ENCODE assay signal across 8 cellular contexts in genomic region chr15:72476330-72476729, GRCh38. TPM values are rescaled to one million over a fixed set of nuclear protein-coding genes. Genes with fewer than 3 reads are reported as not detected.
DNase-seq lines count a peak whose midpoint lies in the region; ATAC-seq and TF ChIP-seq lines count a peak whose summit lies in the region.
"Not testable (repeated sequence)": the region's sequence is repeated elsewhere in the genome, so short reads cannot be mapped to it uniquely, and the experiment has no call there.

No MANE protein-coding gene starts in this region.

- H3K36me3 Mint-ChIP-seq in activated T-helper 2 cell treated with anti-CD3 and anti-CD28 coated beads, Interferon-gamma antibody, Interleukin-2, Interleukin-4, amounts not matched to agents 10 μg/mL and 5 μg/mL and 100 μg/mL, durations not matched to agents 14 hours and 24 hours and 36 hours (ENCODE audit: low read depth), result peaks cover 52% of the 10 kb centered on the region
- H3K36me3 Mint-ChIP-seq in dendritic cell treated with granulocyte-macrophage colony-stimulating factor and Interleukin-4, amounts not matched to agents 40 ng/mL and 50 ng/mL, for 4 days (ENCODE audit: low read depth), result peaks cover 79% of the 10 kb centered on the region
- H3K36me3 Mint-ChIP-seq in nephron (ENCODE audit: low read depth), result peaks cover 51% of the 10 kb centered on the region
- peaks cover 20 to 35% of the 10 kb centered on the region in 2 donors for H3K36me3 Mint-ChIP-seq in stimulated activated naive B cell treated with anti-CD40 and anti-IgM and Interleukin-4, amounts not matched to agents 10 μg/mL and 1 μg/mL and 100 μg/mL, for 72 hours

- H3K27ac Mint-ChIP-seq in activated T-helper 2 cell treated with anti-CD3 and anti-CD28 coated beads, Interferon-gamma antibody, Interleukin-2, Interleukin-4, amounts not matched to agents 10 μg/mL and 5 μg/mL and 100 μg/mL, durations not matched to agents 14 hours and 24 hours and 36 hours, result peak overlapping the region; percentile 33
- H3K27ac Mint-ChIP-seq in dendritic cell treated with granulocyte-macrophage colony-stimulating factor and Interleukin-4, amounts not matched to agents 40 ng/mL and 50 ng/mL, for 4 days, result peak overlapping the region; percentile 99
- peak overlapping the region; percentile 69 to 85 (median 79) for H3K27ac Mint-ChIP-seq in nephron
- H3K27ac Mint-ChIP-seq in stimulated activated naive B cell treated with anti-CD40 and anti-IgM and Interleukin-4, amounts not matched to agents 10 μg/mL and 1 μg/mL and 100 μg/mL, for 72 hours, result peak overlapping the region; percentile 25

- H3K27me3 ChIP-seq in SJSA1 (replicated peaks); right atrium auricular region: not testable (repeated sequence)

- not testable (repeated sequence) for H3K27me3 Mint-ChIP-seq in activated T-helper 2 cell treated with anti-CD3 and anti-CD28 coated beads, Interferon-gamma antibody, Interleukin-2, Interleukin-4, amounts not matched to agents 10 μg/mL and 5 μg/mL and 100 μg/mL, durations not matched to agents 14 hours and 24 hours and 36 hours (ENCODE audit: low read depth); dendritic cell treated with granulocyte-macrophage colony-stimulating factor and Interleukin-4, amounts not matched to agents 40 ng/mL and 50 ng/mL, for 4 days; nephron (ENCODE audit: low read depth); stimulated activated naive B cell treated with anti-CD40 and anti-IgM and Interleukin-4, amounts not matched to agents 10 μg/mL and 1 μg/mL and 100 μg/mL, for 72 hours

- H3K9me3 Mint-ChIP-seq in activated T-helper 2 cell treated with anti-CD3 and anti-CD28 coated beads, Interferon-gamma antibody, Interleukin-2, Interleukin-4, amounts not matched to agents 10 μg/mL and 5 μg/mL and 100 μg/mL, durations not matched to agents 14 hours and 24 hours and 36 hours; dendritic cell treated with granulocyte-macrophage colony-stimulating factor and Interleukin-4, amounts not matched to agents 40 ng/mL and 50 ng/mL, for 4 days; nephron; stimulated activated naive B cell treated with anti-CD40 and anti-IgM and Interleukin-4, amounts not matched to agents 10 μg/mL and 1 μg/mL and 100 μg/mL, for 72 hours: not testable (repeated sequence)

- H3K9me3 ChIP-seq in SJSA1 (replicated peaks); right atrium auricular region: not testable (repeated sequence)

- ATAC-seq in stimulated activated naive B cell treated with anti-CD40 and anti-IgM and Interleukin-4, amounts not matched to agents 10 μg/mL and 1 μg/mL and 100 μg/mL, for 72 hours (replicated peaks), result not testable (repeated sequence)

- peaks cover 58% of the 10 kb centered on the region for H3K36me3 ChIP-seq in SJSA1
- H3K36me3 ChIP-seq in right atrium auricular region, result not testable (repeated sequence)

- not testable (repeated sequence) for DNase-seq in AG10803 (ENCODE audit: low read depth); HFF-Myc (ENCODE audit: extremely low read depth, low read depth); SJSA1 (ENCODE audit: low read depth in 1 of 2, low spot score in 2 of 2); activated T-helper 2 cell treated with anti-CD3 and anti-CD28 coated beads, Interferon-gamma antibody, Interleukin-2, Interleukin-4, amounts not matched to agents 10 μg/mL and 5 μg/mL and 100 μg/mL, durations not matched to agents 14 hours and 24 hours and 36 hours (ENCODE audit: low spot score); right atrium auricular region (ENCODE audit: low spot score); stimulated activated naive B cell treated with anti-CD40 and anti-IgM and Interleukin-4, amounts not matched to agents 10 μg/mL and 1 μg/mL and 100 μg/mL, for 72 hours

- H3K27ac ChIP-seq in SJSA1, result not testable (repeated sequence)
- peak overlapping the region in 1 of 2 donors; percentile 99 for H3K27ac ChIP-seq in right atrium auricular region

- peak overlapping the region; percentile 90 for H3K4me3 ChIP-seq in AG10803 (ENCODE audit: low read length)
- peak overlapping the region; percentile 53 for H3K4me3 ChIP-seq in HFF-Myc (replicated peaks; ENCODE audit: low read depth, low read length)
- H3K4me3 ChIP-seq in SJSA1, result peak overlapping the region; percentile 84
- peak overlapping the region; percentile 88 to 90 for H3K4me3 ChIP-seq in right atrium auricular region

- TF ChIP-seq CTCF in AG10803 (conservative IDR thresholded peaks at IDR 0.05; ENCODE audit: low read length); HFF-Myc (IDR thresholded peaks at IDR 0.05; ENCODE audit: low read depth, low read length, missing control alignments); right atrium auricular region (IDR thresholded peaks at IDR 0.05); nephron (IDR thresholded peaks at IDR 0.05; ENCODE audit: unreplicated experiment in 3 of 3): not testable (repeated sequence)

- H3K4me1 ChIP-seq in SJSA1 (replicated peaks), result peaks cover 13% of the 10 kb centered on the region
- peaks cover 0 to 53% of the 10 kb centered on the region in 2 donors for H3K4me1 ChIP-seq in right atrium auricular region

- intact Hi-C loops in activated T-helper 2 cell treated with anti-CD3 and anti-CD28 coated beads, Interferon-gamma antibody, Interleukin-2, Interleukin-4, amounts not matched to agents 10 μg/mL and 5 μg/mL and 100 μg/mL, durations not matched to agents 14 hours and 24 hours and 36 hours (cut with micrococcal nuclease), result not testable (repeated sequence)
- intact Hi-C loops in dendritic cell treated with granulocyte-macrophage colony-stimulating factor and Interleukin-4, amounts not matched to agents 40 ng/mL and 50 ng/mL, for 4 days (cut with micrococcal nuclease), result loop anchor here (10.0 kb wide), 2 partner anchors 88 to 242 kb away; partner anchors contain the start of gene PKM

- H3K4me3 Mint-ChIP-seq in activated T-helper 2 cell treated with anti-CD3 and anti-CD28 coated beads, Interferon-gamma antibody, Interleukin-2, Interleukin-4, amounts not matched to agents 10 μg/mL and 5 μg/mL and 100 μg/mL, durations not matched to agents 14 hours and 24 hours and 36 hours (ENCODE audit: low read depth), result peak overlapping the region; percentile 95
- H3K4me3 Mint-ChIP-seq in dendritic cell treated with granulocyte-macrophage colony-stimulating factor and Interleukin-4, amounts not matched to agents 40 ng/mL and 50 ng/mL, for 4 days, result peak overlapping the region; percentile 71
- peak overlapping the region; percentile 80 to 89 (median 80) for H3K4me3 Mint-ChIP-seq in nephron
- peak overlapping the region; percentile 59 to 60 for H3K4me3 Mint-ChIP-seq in stimulated activated naive B cell treated with anti-CD40 and anti-IgM and Interleukin-4, amounts not matched to agents 10 μg/mL and 1 μg/mL and 100 μg/mL, for 72 hours

- H3K4me1 Mint-ChIP-seq in activated T-helper 2 cell treated with anti-CD3 and anti-CD28 coated beads, Interferon-gamma antibody, Interleukin-2, Interleukin-4, amounts not matched to agents 10 μg/mL and 5 μg/mL and 100 μg/mL, durations not matched to agents 14 hours and 24 hours and 36 hours (ENCODE audit: low read depth), result peaks cover 40% of the 10 kb centered on the region
- peaks cover 49% of the 10 kb centered on the region for H3K4me1 Mint-ChIP-seq in dendritic cell treated with granulocyte-macrophage colony-stimulating factor and Interleukin-4, amounts not matched to agents 40 ng/mL and 50 ng/mL, for 4 days (ENCODE audit: low read depth)
- H3K4me1 Mint-ChIP-seq in nephron, result peaks cover 42% of the 10 kb centered on the region
- peaks cover 20 to 48% of the 10 kb centered on the region in 2 donors for H3K4me1 Mint-ChIP-seq in stimulated activated naive B cell treated with anti-CD40 and anti-IgM and Interleukin-4, amounts not matched to agents 10 μg/mL and 1 μg/mL and 100 μg/mL, for 72 hours

RNA-seq across cellular contexts. Expression of gene ARIH1, which starts 2.2 kb away (rescaled TPM):
- 27.8 and 36.6 TPM in 2 replicates for total RNA-seq in SJSA1 (2014; rRNA removed; shearing (Covaris generic))
- 139 and 141 TPM in 2 replicates for total RNA-seq in activated T-helper 2 cell treated with anti-CD3 and anti-CD28 coated beads, Interferon-gamma antibody, Interleukin-2, Interleukin-4, amounts not matched to agents 10 μg/mL and 5 μg/mL and 100 μg/mL, durations not matched to agents 14 hours and 24 hours and 36 hours
- 10 to 100 TPM; 40.7 to 41.5 TPM for total RNA-seq in right atrium auricular region

Comparison
In these comparisons a context has a peak if more than half of its experiments do, and no peak if none do; other contexts are left out.
1. H3K27ac Mint-ChIP-seq: peak in every context shown above with its lines; median percentile 99 in dendritic cell treated with granulocyte-macrophage colony-stimulating factor and Interleukin-4, amounts not matched to agents 40 ng/mL and 50 ng/mL, for 4 days; 79 in nephron; 33 in activated T-helper 2 cell treated with anti-CD3 and anti-CD28 coated beads, Interferon-gamma antibody, Interleukin-2, Interleukin-4, amounts not matched to agents 10 μg/mL and 5 μg/mL and 100 μg/mL, durations not matched to agents 14 hours and 24 hours and 36 hours; 25 in stimulated activated naive B cell treated with anti-CD40 and anti-IgM and Interleukin-4, amounts not matched to agents 10 μg/mL and 1 μg/mL and 100 μg/mL, for 72 hours.